ENCODE assay signal across 1 cellular context in genomic region chr21:37644666-37645065, GRCh38.
TF ChIP-seq lines count a peak whose summit lies in the region.

No MANE protein-coding gene starts in this region.

TF ChIP-seq in WTC11, 78 proteins besides CTCF, POLR2A, EP300 and RAD21 (continued from another document):
- TF ChIP-seq TCF7 (CRISPR knock-in tag; IDR thresholded peaks at IDR 0.05; ENCODE audit: low read depth) (no peak), CDX4 (CRISPR knock-in tag; IDR thresholded peaks at IDR 0.05; ENCODE audit: borderline replicate concordance) (no peak)
TF ChIP-seq in WTC11: peak in this region for 0.
